ENCODE assay signal across 2 cellular contexts in the genomic region with DNA sequence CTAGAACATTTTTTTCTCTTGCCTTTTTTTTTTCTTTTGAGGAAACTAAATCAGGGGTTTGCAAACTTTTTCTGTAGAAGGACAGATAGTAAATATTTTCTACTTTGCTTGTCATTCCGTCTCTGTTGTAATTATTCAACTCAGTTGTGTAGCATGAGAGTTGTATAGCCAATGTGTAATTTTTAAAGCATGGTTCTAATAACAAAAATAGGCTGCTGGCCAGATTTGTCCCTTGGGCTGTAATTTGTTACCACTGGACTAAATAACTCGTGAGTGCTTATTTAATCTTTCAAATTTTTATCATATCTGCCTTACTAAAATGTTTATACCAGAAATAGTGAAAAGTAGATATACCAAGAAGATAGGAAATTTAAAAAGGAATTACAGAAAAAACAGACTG.
TF ChIP-seq lines count a peak whose summit lies in the region.

No MANE protein-coding gene starts in this region.

TF ChIP-seq in SK-N-SH, 30 proteins besides CTCF, POLR2A, EP300 and RAD21 (continued from another document):
- no peak for TF ChIP-seq REST (IDR thresholded peaks at IDR 0.05; ENCODE audit: low read depth, low read length)
- no peak for TF ChIP-seq USF2 (IDR thresholded peaks at IDR 0.05; ENCODE audit: borderline replicate concordance, low read depth, low read length)
- TF ChIP-seq, protein P1, sequence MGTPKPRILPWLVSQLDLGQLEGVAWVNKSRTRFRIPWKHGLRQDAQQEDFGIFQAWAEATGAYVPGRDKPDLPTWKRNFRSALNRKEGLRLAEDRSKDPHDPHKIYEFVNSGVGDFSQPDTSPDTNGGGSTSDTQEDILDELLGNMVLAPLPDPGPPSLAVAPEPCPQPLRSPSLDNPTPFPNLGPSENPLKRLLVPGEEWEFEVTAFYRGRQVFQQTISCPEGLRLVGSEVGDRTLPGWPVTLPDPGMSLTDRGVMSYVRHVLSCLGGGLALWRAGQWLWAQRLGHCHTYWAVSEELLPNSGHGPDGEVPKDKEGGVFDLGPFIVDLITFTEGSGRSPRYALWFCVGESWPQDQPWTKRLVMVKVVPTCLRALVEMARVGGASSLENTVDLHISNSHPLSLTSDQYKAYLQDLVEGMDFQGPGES (IDR thresholded peaks at IDR 0.05; ENCODE audit: low read depth, low read length), result no peak
- no peak for TF ChIP-seq EZH2phosphoT487 (IDR thresholded peaks at IDR 0.05; ENCODE audit: borderline replicate concordance, low read depth)
- TF ChIP-seq MEF2A (IDR thresholded peaks at IDR 0.05; ENCODE audit: borderline replicate concordance, low read depth), result no peak
- TF ChIP-seq GATA2 (CRISPR knock-in tag; IDR thresholded peaks at IDR 0.05), result peak; percentile 49
- no peak for TF ChIP-seq POLR2AphosphoS5 (IDR thresholded peaks at IDR 0.05; ENCODE audit: low read depth, low read length)
- TF ChIP-seq NRF1 (IDR thresholded peaks at IDR 0.05; ENCODE audit: low read depth, low read length), result no peak
- no peak for TF ChIP-seq PBX3 (IDR thresholded peaks at IDR 0.05)
- no peak for TF ChIP-seq TCF12 (IDR thresholded peaks at IDR 0.05)
- TF ChIP-seq CHD2 (IDR thresholded peaks at IDR 0.05; ENCODE audit: low read length, partially characterized antibody), result no peak
- no peak for TF ChIP-seq ZBTB33 (IDR thresholded peaks at IDR 0.05; ENCODE audit: borderline replicate concordance, low read depth)
- no peak for TF ChIP-seq TAF1 (IDR thresholded peaks at IDR 0.05; ENCODE audit: borderline replicate concordance, low read depth, low read length)

TF ChIP-seq in SK-N-SH treated with all-trans-retinoic acid at 6 μM for 48 hours, 23 proteins besides CTCF, POLR2A, EP300 and RAD21 (continued from another document):
- TF ChIP-seq, protein P2, sequence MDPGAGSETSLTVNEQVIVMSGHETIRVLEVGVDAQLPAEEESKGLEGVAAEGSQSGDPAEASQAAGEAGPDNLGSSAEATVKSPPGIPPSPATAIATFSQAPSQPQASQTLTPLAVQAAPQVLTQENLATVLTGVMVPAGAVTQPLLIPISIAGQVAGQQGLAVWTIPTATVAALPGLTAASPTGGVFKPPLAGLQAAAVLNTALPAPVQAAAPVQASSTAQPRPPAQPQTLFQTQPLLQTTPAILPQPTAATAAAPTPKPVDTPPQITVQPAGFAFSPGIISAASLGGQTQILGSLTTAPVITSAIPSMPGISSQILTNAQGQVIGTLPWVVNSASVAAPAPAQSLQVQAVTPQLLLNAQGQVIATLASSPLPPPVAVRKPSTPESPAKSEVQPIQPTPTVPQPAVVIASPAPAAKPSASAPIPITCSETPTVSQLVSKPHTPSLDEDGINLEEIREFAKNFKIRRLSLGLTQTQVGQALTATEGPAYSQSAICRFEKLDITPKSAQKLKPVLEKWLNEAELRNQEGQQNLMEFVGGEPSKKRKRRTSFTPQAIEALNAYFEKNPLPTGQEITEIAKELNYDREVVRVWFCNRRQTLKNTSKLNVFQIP (CRISPR knock-in tag; IDR thresholded peaks at IDR 0.05; ENCODE audit: borderline replicate concordance, low read depth), result no peak
- no peak for TF ChIP-seq ZNF565 (CRISPR knock-in tag; conservative IDR thresholded peaks at IDR 0.05; ENCODE audit: low read depth)
- TF ChIP-seq, protein P3, sequence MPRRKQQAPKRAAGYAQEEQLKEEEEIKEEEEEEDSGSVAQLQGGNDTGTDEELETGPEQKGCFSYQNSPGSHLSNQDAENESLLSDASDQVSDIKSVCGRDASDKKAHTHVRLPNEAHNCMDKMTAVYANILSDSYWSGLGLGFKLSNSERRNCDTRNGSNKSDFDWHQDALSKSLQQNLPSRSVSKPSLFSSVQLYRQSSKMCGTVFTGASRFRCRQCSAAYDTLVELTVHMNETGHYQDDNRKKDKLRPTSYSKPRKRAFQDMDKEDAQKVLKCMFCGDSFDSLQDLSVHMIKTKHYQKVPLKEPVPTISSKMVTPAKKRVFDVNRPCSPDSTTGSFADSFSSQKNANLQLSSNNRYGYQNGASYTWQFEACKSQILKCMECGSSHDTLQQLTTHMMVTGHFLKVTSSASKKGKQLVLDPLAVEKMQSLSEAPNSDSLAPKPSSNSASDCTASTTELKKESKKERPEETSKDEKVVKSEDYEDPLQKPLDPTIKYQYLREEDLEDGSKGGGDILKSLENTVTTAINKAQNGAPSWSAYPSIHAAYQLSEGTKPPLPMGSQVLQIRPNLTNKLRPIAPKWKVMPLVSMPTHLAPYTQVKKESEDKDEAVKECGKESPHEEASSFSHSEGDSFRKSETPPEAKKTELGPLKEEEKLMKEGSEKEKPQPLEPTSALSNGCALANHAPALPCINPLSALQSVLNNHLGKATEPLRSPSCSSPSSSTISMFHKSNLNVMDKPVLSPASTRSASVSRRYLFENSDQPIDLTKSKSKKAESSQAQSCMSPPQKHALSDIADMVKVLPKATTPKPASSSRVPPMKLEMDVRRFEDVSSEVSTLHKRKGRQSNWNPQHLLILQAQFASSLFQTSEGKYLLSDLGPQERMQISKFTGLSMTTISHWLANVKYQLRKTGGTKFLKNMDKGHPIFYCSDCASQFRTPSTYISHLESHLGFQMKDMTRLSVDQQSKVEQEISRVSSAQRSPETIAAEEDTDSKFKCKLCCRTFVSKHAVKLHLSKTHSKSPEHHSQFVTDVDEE (CRISPR knock-in tag; IDR thresholded peaks at IDR 0.05), result no peak
- no peak for TF ChIP-seq SNAI2 (CRISPR knock-in tag; IDR thresholded peaks at IDR 0.05)
- no peak for TF ChIP-seq CSDC2 (CRISPR knock-in tag; IDR thresholded peaks at IDR 0.05)
- TF ChIP-seq, protein P4, sequence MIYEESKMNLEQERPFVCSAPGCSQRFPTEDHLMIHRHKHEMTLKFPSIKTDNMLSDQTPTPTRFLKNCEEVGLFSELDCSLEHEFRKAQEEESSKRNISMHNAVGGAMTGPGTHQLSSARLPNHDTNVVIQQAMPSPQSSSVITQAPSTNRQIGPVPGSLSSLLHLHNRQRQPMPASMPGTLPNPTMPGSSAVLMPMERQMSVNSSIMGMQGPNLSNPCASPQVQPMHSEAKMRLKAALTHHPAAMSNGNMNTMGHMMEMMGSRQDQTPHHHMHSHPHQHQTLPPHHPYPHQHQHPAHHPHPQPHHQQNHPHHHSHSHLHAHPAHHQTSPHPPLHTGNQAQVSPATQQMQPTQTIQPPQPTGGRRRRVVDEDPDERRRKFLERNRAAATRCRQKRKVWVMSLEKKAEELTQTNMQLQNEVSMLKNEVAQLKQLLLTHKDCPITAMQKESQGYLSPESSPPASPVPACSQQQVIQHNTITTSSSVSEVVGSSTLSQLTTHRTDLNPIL (CRISPR knock-in tag; IDR thresholded peaks at IDR 0.05; ENCODE audit: low read depth), result no peak
- TF ChIP-seq ARNTL (CRISPR knock-in tag; IDR thresholded peaks at IDR 0.05; ENCODE audit: borderline replicate concordance, low read depth), result no peak
- TF ChIP-seq RARB (CRISPR knock-in tag; IDR thresholded peaks at IDR 0.05), result no peak
- TF ChIP-seq PPARA (CRISPR knock-in tag; IDR thresholded peaks at IDR 0.05; ENCODE audit: borderline replicate concordance), result no peak
- no peak for TF ChIP-seq GLIS3 (CRISPR knock-in tag; IDR thresholded peaks at IDR 0.05)
- no peak for TF ChIP-seq CSRNP3 (CRISPR knock-in tag; IDR thresholded peaks at IDR 0.05)
- no peak for TF ChIP-seq OSR1 (CRISPR knock-in tag; IDR thresholded peaks at IDR 0.05)
TF ChIP-seq in SK-N-SH treated with all-trans-retinoic acid at 6 μM for 48 hours: peak in this region for 0.
